ENCODE assay signal across 10 cellular contexts in the genomic region with DNA sequence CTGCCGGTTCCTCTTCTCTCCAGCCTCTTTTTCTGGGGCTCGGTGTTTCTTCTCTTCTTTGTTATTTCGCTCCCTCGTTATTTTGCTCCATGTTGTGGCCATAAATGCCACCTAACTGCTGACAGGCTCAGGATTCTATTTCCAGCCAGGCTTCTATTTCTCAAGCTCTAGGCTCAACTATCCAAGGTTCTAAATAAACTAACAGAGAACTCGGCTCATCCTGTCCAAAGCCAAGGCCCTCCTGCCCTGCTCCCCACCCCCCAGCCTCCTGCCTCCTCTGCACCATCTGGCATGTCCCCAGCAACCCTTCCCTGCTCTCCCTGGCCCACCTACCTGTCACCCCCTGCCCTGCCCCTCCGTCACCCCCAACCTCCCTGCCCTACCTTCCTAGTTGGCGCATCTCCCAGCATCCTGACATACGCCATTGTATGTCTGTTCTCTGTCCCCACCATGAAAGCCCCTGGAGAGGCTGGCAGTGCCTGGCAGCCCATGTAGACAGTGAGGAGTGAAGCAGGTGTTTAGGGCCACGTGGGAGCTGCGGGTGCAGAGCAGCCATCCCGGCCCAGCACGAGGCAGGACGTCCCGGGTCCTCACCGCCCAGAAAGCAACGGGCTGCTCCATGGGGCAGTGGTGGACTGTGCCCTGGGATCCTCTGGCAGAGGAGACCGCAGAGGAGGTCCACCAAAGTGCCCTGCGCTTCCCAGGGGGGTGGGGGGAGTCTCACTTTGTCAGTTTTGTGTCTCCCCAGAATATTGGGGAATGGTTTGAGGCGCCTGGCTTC.
"Had no signal": no experiment of that assay in that cellular context is flagged by ENCODE, and none has a peak within 500 bp of the region (broad histone marks: within the 10 kb centered on the region; RNA-seq: fewer than 3 reads in every experiment).

No MANE protein-coding gene starts in this region.

- H3K4me3 Mint-ChIP-seq: activated naive CD8-positive, alpha-beta T cell; immature natural killer cell; naive thymus-derived CD8-positive, alpha-beta T cell; stimulated activated naive CD8-positive, alpha-beta T cell treated with anti-CD3 and anti-CD28 coated beads, Interleukin-15, Interleukin-2, amounts not matched to agents 100 ng/mL and 50 ng/mL, for 24 hours; T-helper 17 cell had no signal

- H3K27ac ChIP-seq: lower lobe of right lung, parathyroid adenoma, vagina had no signal

- H3K27me3 ChIP-seq: tibial nerve, vagina had no signal

- H3K36me3 Mint-ChIP-seq: activated naive CD8-positive, alpha-beta T cell; immature natural killer cell; naive thymus-derived CD8-positive, alpha-beta T cell had no signal

- H3K4me1 ChIP-seq: lower lobe of right lung, parathyroid adenoma had no signal

- H3K27ac Mint-ChIP-seq: activated naive CD8-positive, alpha-beta T cell; immature natural killer cell; naive thymus-derived CD8-positive, alpha-beta T cell; stimulated activated naive CD8-positive, alpha-beta T cell treated with anti-CD3 and anti-CD28 coated beads, Interleukin-15, Interleukin-2, amounts not matched to agents 100 ng/mL and 50 ng/mL, for 24 hours; T-helper 17 cell had no signal

- H3K9me3 ChIP-seq: lower lobe of right lung, tibial nerve, vagina had no signal

- H3K36me3 ChIP-seq: lower lobe of right lung, tibial nerve, vagina had no signal

- H3K4me3 ChIP-seq: lower lobe of right lung, tibial nerve, vagina had no signal

- H3K9me3 Mint-ChIP-seq: immature natural killer cell; naive thymus-derived CD8-positive, alpha-beta T cell; stimulated activated naive CD8-positive, alpha-beta T cell treated with anti-CD3 and anti-CD28 coated beads, Interleukin-15, Interleukin-2, amounts not matched to agents 100 ng/mL and 50 ng/mL, for 24 hours had no signal

- FAIRE-seq: bronchial epithelial cell had no signal

- H3K4me1 Mint-ChIP-seq: immature natural killer cell; naive thymus-derived CD8-positive, alpha-beta T cell had no signal
